In the genomic region with DNA sequence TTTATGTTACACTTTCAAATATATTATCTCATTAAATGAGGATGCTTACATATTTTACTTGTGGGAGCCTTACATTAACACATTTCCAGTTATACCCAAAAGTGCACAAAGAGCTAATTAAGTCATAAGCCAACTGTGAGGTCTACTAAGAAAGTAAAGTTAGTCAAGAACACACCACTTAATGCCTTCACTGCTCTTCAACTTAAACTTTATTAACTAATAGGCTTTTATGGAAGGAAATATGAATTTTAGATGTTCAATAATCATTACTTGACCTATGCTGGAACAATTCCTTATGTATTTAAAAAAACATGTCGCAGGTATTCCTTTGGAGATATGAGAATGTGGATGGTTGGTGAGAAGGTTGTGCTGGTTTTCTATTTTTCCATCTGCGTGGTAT, we compare ENCODE assay signal across 10 cellular contexts. TPM values are rescaled to one million over a fixed set of nuclear protein-coding genes. Genes with fewer than 3 reads are reported as not detected.
DNase-seq lines count a peak whose midpoint lies in the region; ATAC-seq and TF ChIP-seq lines count a peak whose summit lies in the region.
"Had no signal": no experiment of that assay in that cellular context is flagged by ENCODE, and none has a peak within 500 bp of the region (broad histone marks: within the 10 kb centered on the region; RNA-seq: fewer than 3 reads in every experiment).

No MANE protein-coding gene starts in this region.

- intact Hi-C loops in PC-3 (cut with micrococcal nuclease), result loop anchor here (1.0 to 10.0 kb wide), 4 partner anchors 72 to 262 kb away; no protein-coding TSS in a partner anchor
- intact Hi-C loops in esophagus squamous epithelium (cut with DNase I), result no loop called here
- intact Hi-C loops in spleen (cut with DNase I; ENCODE audit: low total_unique reads), result loop anchor here (5.0 to 10.0 kb wide), 3 partner anchors 55 to 367 kb away; no protein-coding TSS in a partner anchor

- peak overlapping the region; percentile 80 for H3K4me2 ChIP-seq in PC-3 (ENCODE audit: low read length)

- H3K27me3 ChIP-seq in PC-3 (ENCODE audit: low read length) (peaks cover 19% of the 10 kb centered on the region; the same call in 1 of the 2 replicates), esophagus squamous epithelium (peaks cover 0 to 24% (median 0%) of the 10 kb centered on the region in 4 donors), spleen (replicated peaks in 1 of 7) (no peaks in the 10 kb centered on the region)
- H3K27me3 ChIP-seq: brain microvascular endothelial cell had no signal

- H3K4me3 ChIP-seq in PC-3 (ENCODE audit: low read length) (peak overlapping the region; percentile 70), esophagus squamous epithelium (peak overlapping the region in 3 of 4 donors; percentile 45 to 72 (median 50)), spleen (peak overlapping the region in 7 of 8 donors; percentile 69 to 88 (median 77))

- no peak for TF ChIP-seq CTCF in PC-3 (conservative IDR thresholded peaks at IDR 0.05; ENCODE audit: low read depth, low read length)
- no peak for TF ChIP-seq CTCF in esophagus squamous epithelium (IDR thresholded peaks at IDR 0.05)
- no peak for TF ChIP-seq CTCF in spleen (IDR thresholded peaks at IDR 0.05 in 8 of 11, conservative IDR thresholded peaks at IDR 0.05 in 3 of 11)

- H3K79me2 ChIP-seq in PC-3 (ENCODE audit: low read length), result no peaks in the 10 kb centered on the region

- CTCF ChIA-PET in PC-3 (lab: Charles Lee), result interaction anchor here (0.6 kb wide), 1 partner anchor 268 kb away, joined by 4 read pairs; no protein-coding TSS in a partner anchor

- H3K9me2 ChIP-seq in PC-3 (replicated peaks; ENCODE audit: low read length), result no peaks in the 10 kb centered on the region

- TF ChIP-seq POLR2A in esophagus squamous epithelium (IDR thresholded peaks at IDR 0.05), result no peak
- TF ChIP-seq POLR2A in spleen (IDR thresholded peaks at IDR 0.05), result no peak

- H3K4me1 ChIP-seq in PC-3 (ENCODE audit: insufficient read depth, low read length) (peaks cover 26% of the 10 kb centered on the region), esophagus squamous epithelium (peaks cover 3 to 48% (median 6%) of the 10 kb centered on the region in 3 donors), spleen (peaks cover 18 to 64% (median 46%) of the 10 kb centered on the region in 6 donors)

- H3K9ac ChIP-seq in PC-3 (ENCODE audit: low read length), result no peak overlapping the region

- POLR2A ChIA-PET in PC-3 (lab: Charles Lee; ENCODE audit: unreplicated experiment), result no interaction called here

- no peaks in the 10 kb centered on the region for H3K9me3 ChIP-seq in PC-3 (ENCODE audit: low read length)
- H3K9me3 ChIP-seq in esophagus squamous epithelium, result no peaks in the 10 kb centered on the region
- no peaks in the 10 kb centered on the region for H3K9me3 ChIP-seq in spleen

- DNase-seq in SIG-M5 treated with dmso at 0.1 percent for 504 hours (lab: John Stamatoyannopoulos, UW; ENCODE audit: unreplicated experiment) (peak; percentile 47), SIG-M5 (lab: John Stamatoyannopoulos, UW) (no peak), PC-3 (no peak), esophagus squamous epithelium (lab: John Stamatoyannopoulos, UW) (no peak), spleen (no peak), SK-N-DZ (ENCODE audit: low spot score) (no peak), NCI-H2029 (lab: John Stamatoyannopoulos, UW) (no peak)
- DNase-seq in stimulated activated naive CD4-positive, alpha-beta T cell (lab: John Stamatoyannopoulos, UW), result no peak
- DNase-seq: NCI-H2081 treated with DMSO at 0.1 percent for 48 hours had no signal

- H3K27ac ChIP-seq in PC-3 (ENCODE audit: low read length) (no peak overlapping the region; the same call in 1 of the 2 replicates), esophagus squamous epithelium (peak overlapping the region in 3 of 4 donors; percentile 80 to 89 (median 86)), spleen (peak overlapping the region; percentile 88 to 97 (median 94))
- H3K27ac ChIP-seq: brain microvascular endothelial cell had no signal

- no peaks in the 10 kb centered on the region for H4K20me1 ChIP-seq in PC-3 (ENCODE audit: low read length)

- ATAC-seq in PC-3, result no peak

- whole genome bisulfite sequencing in esophagus squamous epithelium, 2 donors, result 86 to 92% methylated on average over 2 of the region's 2 CpGs
- WGBS in spleen, 5 donors, result 56 to 69% (median 64%) methylated on average over 2 of the region's 2 CpGs

- peak overlapping the region; percentile 86 for H2AFZ ChIP-seq in PC-3 (ENCODE audit: low read length)

- H3K36me3 ChIP-seq in PC-3 (ENCODE audit: low read depth, low read length) (no peaks in the 10 kb centered on the region), esophagus squamous epithelium (no peaks in the 10 kb centered on the region), spleen (peaks cover 0 to 13% (median 3%) of the 10 kb centered on the region in 6 donors)
- H3K36me3 ChIP-seq: brain microvascular endothelial cell had no signal

- BruUV-seq in PC-3 (replicated peaks; lab: Mats Ljungman, UMichigan), result no TSS peak

- H3F3A ChIP-seq in PC-3 (ENCODE audit: low read length, unreplicated experiment), result no peaks in the 10 kb centered on the region

RNA-seq across cellular contexts. Expression of gene ST8SIA4, which starts 3.4 kb away (rescaled TPM):
- total RNA-seq in PC-3 (2014; rRNA removed), result 0.63 and 0.91 TPM in 2 replicates
- 1 to 10 TPM; 1.6 to 4.4 (median 2.8) TPM for total RNA-seq in esophagus squamous epithelium
- 10 to 100 TPM; 37.0 to 56.1 (median 48.2) TPM for total RNA-seq in spleen
- polyA plus RNA-seq in spleen, result 1 to 10 TPM; 6.5 to 8.3 (median 6.9) TPM
- polyA plus RNA-seq in SK-N-DZ (2014; cell fraction: cytosol; rRNA removed), result 9.1 and 10.3 TPM in 2 replicates
- 3.7 and 4.0 TPM in 2 replicates for polyA plus RNA-seq in SK-N-DZ (2014; cell fraction: nucleus; rRNA removed)

Comparison
In these comparisons a context has a peak if more than half of its experiments do, and no peak if none do; other contexts are left out.
1. RNA of gene ST8SIA4, which starts 3.4 kb away (total RNA-seq): 37.0 to 56.1 TPM in spleen; 1.6 to 4.4 TPM in esophagus squamous epithelium and 0.63 to 0.91 TPM in PC-3; every median in the first group is over 4 times any median in the second.
2. Peak in every context shown above with its lines, with median percentiles within 50 percentile points of each other: H3K4me3 ChIP-seq.